ENCODE assay signal across 10 cellular contexts in the genomic region with DNA sequence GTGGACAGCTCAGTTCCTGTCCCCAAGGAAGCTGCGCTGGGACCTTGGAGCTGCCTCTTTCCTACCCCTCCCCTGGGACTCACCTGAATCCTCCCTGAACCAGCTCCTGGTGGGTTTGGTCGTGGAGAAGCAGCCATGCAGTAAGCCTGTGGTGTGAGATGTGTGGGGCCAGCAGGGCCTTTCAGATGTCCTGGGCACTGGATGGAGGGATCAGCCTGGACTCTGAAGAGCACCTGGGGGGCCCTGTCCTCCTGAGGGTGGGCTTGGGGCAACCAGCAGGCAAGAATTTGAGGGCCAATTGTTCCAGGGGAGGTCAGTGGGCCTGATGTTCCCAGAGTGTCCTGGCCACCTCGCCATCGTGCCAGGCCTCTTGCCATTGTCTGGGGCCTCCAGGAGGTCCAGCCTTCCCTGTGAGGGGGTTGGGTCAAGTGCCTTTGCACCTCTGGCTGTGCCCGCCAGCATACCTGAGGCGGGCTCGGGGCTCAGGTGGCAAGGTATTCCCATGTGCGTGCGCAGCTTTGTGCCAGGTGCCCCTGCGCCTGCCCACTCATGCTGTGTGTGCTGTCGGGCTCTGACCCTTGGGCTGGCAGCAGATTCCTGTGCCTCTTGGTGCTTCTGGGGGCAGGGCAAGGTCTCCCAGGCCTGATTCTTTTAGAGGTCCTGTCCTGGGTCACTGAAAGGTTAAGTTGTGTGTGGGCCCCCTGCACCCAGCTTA. TPM values are rescaled to one million over a fixed set of nuclear protein-coding genes. Genes with fewer than 3 reads are reported as not detected.
DNase-seq lines count a peak whose midpoint lies in the region; ATAC-seq, FAIRE-seq and TF ChIP-seq lines count a peak whose summit lies in the region.
"Had no signal": no experiment of that assay in that cellular context is flagged by ENCODE, and none has a peak within 500 bp of the region (broad histone marks: within the 10 kb centered on the region; RNA-seq: fewer than 3 reads in every experiment).

No MANE protein-coding gene starts in this region.

- H3K9me3 ChIP-seq in left lung (no peaks in the 10 kb centered on the region), thymus (ENCODE audit: control insufficient read depth) (no peaks in the 10 kb centered on the region)

- peak overlapping the region; percentile 95 for H3K27ac Mint-ChIP-seq in activated T-cell treated with anti-CD3 and anti-CD28 coated beads, Interleukin-2, amount 50 U/mL, for 24 hours
- H3K27ac Mint-ChIP-seq in activated naive CD8-positive, alpha-beta T cell treated with anti-CD3 and anti-CD28 coated beads for 36 hours: peak overlapping the region; percentile 91

- WGBS in thymus: 92% methylated on average over 11 of the region's 11 CpGs

- H3K4me1 ChIP-seq in left lung (peaks cover 62 to 97% of the 10 kb centered on the region in 2 donors), thymus (ENCODE audit: control insufficient read depth, insufficient read depth, low read length) (peaks cover 55% of the 10 kb centered on the region)

- intact Hi-C loops in left lung (cut with DNase I): no loop called here

- no peak for ATAC-seq in left lung

- H3K4me3 ChIP-seq in left lung (no peak overlapping the region), thymus (ENCODE audit: low read length) (no peak overlapping the region)

- peaks cover 0 to 48% of the 10 kb centered on the region in 2 donors for H3K36me3 ChIP-seq in left lung
- H3K36me3 ChIP-seq in thymus (ENCODE audit: control insufficient read depth, insufficient read depth): peaks cover 51% of the 10 kb centered on the region

- no peaks in the 10 kb centered on the region for H3K27me3 Mint-ChIP-seq in activated T-cell treated with anti-CD3 and anti-CD28 coated beads, Interleukin-2, amount 50 U/mL, for 24 hours
- H3K27me3 Mint-ChIP-seq in activated naive CD8-positive, alpha-beta T cell treated with anti-CD3 and anti-CD28 coated beads for 36 hours: no peaks in the 10 kb centered on the region

- no peak for FAIRE-seq in frontal cortex (lab: Jason Lieb, UNC)

- TF ChIP-seq CTCF in left lung (IDR thresholded peaks at IDR 0.05): no peak

- peaks cover 80% of the 10 kb centered on the region for H3K36me3 Mint-ChIP-seq in activated T-cell treated with anti-CD3 and anti-CD28 coated beads, Interleukin-2, amount 50 U/mL, for 24 hours (ENCODE audit: low read depth)
- peaks cover 34% of the 10 kb centered on the region for H3K36me3 Mint-ChIP-seq in activated naive CD8-positive, alpha-beta T cell treated with anti-CD3 and anti-CD28 coated beads for 36 hours

- peak overlapping the region; percentile 64 for H3K4me3 Mint-ChIP-seq in activated T-cell treated with anti-CD3 and anti-CD28 coated beads, Interleukin-2, amount 50 U/mL, for 24 hours
- peak overlapping the region; percentile 57 for H3K4me3 Mint-ChIP-seq in activated naive CD8-positive, alpha-beta T cell treated with anti-CD3 and anti-CD28 coated beads for 36 hours

- no peaks in the 10 kb centered on the region for H3K27me3 ChIP-seq in left lung
- no peaks in the 10 kb centered on the region for H3K27me3 ChIP-seq in thymus (ENCODE audit: control insufficient read depth, insufficient read depth)

- H3K9me3 Mint-ChIP-seq in activated T-cell treated with anti-CD3 and anti-CD28 coated beads, Interleukin-2, amount 50 U/mL, for 24 hours: no peaks in the 10 kb centered on the region
- no peaks in the 10 kb centered on the region for H3K9me3 Mint-ChIP-seq in activated naive CD8-positive, alpha-beta T cell treated with anti-CD3 and anti-CD28 coated beads for 36 hours

- no peak for DNase-seq in activated T-cell treated with anti-CD3 and anti-CD28 coated beads, Interleukin-2, amount 50 U/mL, for 24 hours
- no peak for DNase-seq in activated T-cell treated with anti-CD3 and anti-CD28 coated beads, Interleukin-2, amount 50 U/mL, for 48 hours
- DNase-seq in activated naive CD8-positive, alpha-beta T cell treated with anti-CD3 and anti-CD28 coated beads for 36 hours: no peak
- DNase-seq in left lung: peak in 1 of 2 donors; percentile 55
- DNase-seq in frontal cortex (ENCODE audit: low spot score in 2 of 2): no peak
- DNase-seq in activated effector memory CD4-positive, alpha-beta T cell treated with Interleukin-2 at 50 U/mL for 16 hours: no peak
- no peak for DNase-seq in dermis blood vessel endothelial cell
- DNase-seq: nucleus accumbens, RPMI8226 had no signal

- H3K4me1 Mint-ChIP-seq in activated T-cell treated with anti-CD3 and anti-CD28 coated beads, Interleukin-2, amount 50 U/mL, for 24 hours (ENCODE audit: low read depth): peaks cover 71% of the 10 kb centered on the region
- H3K4me1 Mint-ChIP-seq in activated naive CD8-positive, alpha-beta T cell treated with anti-CD3 and anti-CD28 coated beads for 36 hours: peaks cover 75% of the 10 kb centered on the region

- H3K27ac ChIP-seq in left lung: peak overlapping the region; percentile 44 to 98
- peak overlapping the region; percentile 10 for H3K27ac ChIP-seq in thymus (ENCODE audit: low read depth)

RNA-seq across cellular contexts. Expression of gene TRIM8, which starts 7.3 kb away (rescaled TPM):
- total RNA-seq in activated naive CD8-positive, alpha-beta T cell treated with anti-CD3 and anti-CD28 coated beads for 36 hours: 10 to 100 TPM; 40.4 to 41.8 TPM
- 100 to 1,000 TPM; 123 to 180 TPM for total RNA-seq in left lung
- polyA plus RNA-seq in thymus: 65.5 TPM
- total RNA-seq in frontal cortex: 30.2 TPM
- 65.7 and 124 TPM in 2 replicates for total RNA-seq in dermis blood vessel endothelial cell
